In genomic region chr14:61527325-61528100, GRCh38 we compare ENCODE assay signal across 9 cellular contexts.
DNase-seq lines count a peak whose midpoint lies in the region; ATAC-seq, FAIRE-seq and TF ChIP-seq lines count a peak whose summit lies in the region.
"Had no signal": no experiment of that assay in that cellular context is flagged by ENCODE, and none has a peak within 500 bp of the region (broad histone marks: within the 10 kb centered on the region; RNA-seq: fewer than 3 reads in every experiment).

No MANE protein-coding gene starts in this region.

- TF ChIP-seq RAD21 in A549 (conservative IDR thresholded peaks at IDR 0.05 in 1 of 2, IDR thresholded peaks at IDR 0.05 in 1 of 2): no peak

- POLR2A ChIA-PET in A549 (lab: Yijun Ruan, JAX): interaction anchor here (0.6 to 1.0 kb wide), 3 partner anchors 10 to 31 kb away, joined by 3 to 5 read pairs (median 3); no protein-coding TSS in a partner anchor
- POLR2A ChIA-PET in HEK293 (lab: Yijun Ruan, JAX): interaction anchor here (1.0 kb wide), 1 partner anchor 168 kb away, joined by 3 read pairs; the partner anchor contains the start of gene HIF1A

- no peaks in the 10 kb centered on the region for H3K9me3 ChIP-seq in A549
- H3K9me3 ChIP-seq in HEK293 (ENCODE audit: control insufficient read depth, insufficient read depth, low read depth, low read length): no peaks in the 10 kb centered on the region
- no peaks in the 10 kb centered on the region for H3K9me3 ChIP-seq in body of pancreas

- WGBS in A549 (ENCODE audit: missing lambda C conversion rate): 27% methylated on average over 10 of the region's 10 CpGs
- 26 to 29% methylated on average over 10 of the region's 10 CpGs for WGBS in body of pancreas, 2 donors
- no CpG with 5 or more reads among the region's 10 CpGs for WGBS in mesendoderm (ENCODE audit: extremely low coverage, insufficient coverage, low lambda C conversion rate)

- no peak overlapping the region for H2BK5ac ChIP-seq in mesendoderm (ENCODE audit: low read length)

- H3K4me3 ChIP-seq in A549 (no peak overlapping the region), HEK293 (ENCODE audit: low read depth, low read length) (no peak overlapping the region), body of pancreas (no peak overlapping the region), mesendoderm (ENCODE audit: low read length) (no peak overlapping the region)

- H3K4me1 ChIP-seq in A549 (peaks cover 78% of the 10 kb centered on the region), HEK293 (ENCODE audit: control insufficient read depth, insufficient read depth, low read length) (peaks cover 8% of the 10 kb centered on the region; the same call in 1 of the 2 replicates), body of pancreas (peaks cover 90% of the 10 kb centered on the region), mesendoderm (ENCODE audit: control insufficient read depth, low read depth, low read length) (no peaks in the 10 kb centered on the region)

- TF ChIP-seq CTCF in A549 (IDR thresholded peaks at IDR 0.05) (no peak), HEK293 (tag by site-specific recombination; IDR thresholded peaks at IDR 0.05) (no peak), body of pancreas (IDR thresholded peaks at IDR 0.05) (peak in 1 of 7 experiments; percentile 12)

- no peak overlapping the region for H3K23ac ChIP-seq in mesendoderm (ENCODE audit: low read length)

- no peak overlapping the region for H4K5ac ChIP-seq in mesendoderm (ENCODE audit: low read length)

- H2AK5ac ChIP-seq in mesendoderm (ENCODE audit: low read length): no peak overlapping the region

- H2BK15ac ChIP-seq in mesendoderm (replicated peaks; ENCODE audit: low read depth): no peak overlapping the region

- H3K18ac ChIP-seq in mesendoderm (ENCODE audit: low read length): no peak overlapping the region

- no peak overlapping the region for H4K8ac ChIP-seq in mesendoderm (ENCODE audit: low read depth, low read length)

- H3K79me1 ChIP-seq in mesendoderm (ENCODE audit: low read length): no peaks in the 10 kb centered on the region

- intact Hi-C loops in body of pancreas (cut with DNase I): no loop called here

- H3K4me2 ChIP-seq in A549: peak overlapping the region; percentile 74
- H3K4me2 ChIP-seq in mesendoderm (ENCODE audit: low read length): no peak overlapping the region
- H3K4me2 ChIP-seq: KMS-11 had no signal

- no peaks in the 10 kb centered on the region for H3K27me3 ChIP-seq in body of pancreas
- H3K27me3 ChIP-seq in mesendoderm (ENCODE audit: insufficient read depth, low read length, poor library complexity): no peaks in the 10 kb centered on the region

- no peak overlapping the region for H3K9ac ChIP-seq in mesendoderm (ENCODE audit: low read length)
- H3K9ac ChIP-seq: KMS-11 had no signal

- no peak overlapping the region for H3K4ac ChIP-seq in mesendoderm (ENCODE audit: low read depth, low read length)

- no peak for FAIRE-seq in A549 (lab: Jason Lieb, UNC)

- TF ChIP-seq POLR2A in A549 (IDR thresholded peaks at IDR 0.05; ENCODE audit: low read length) (no peak), body of pancreas (IDR thresholded peaks at IDR 0.05) (no peak)

- CTCF ChIA-PET in A549 (lab: Yijun Ruan, JAX) (interaction anchor here (0.7 to 1.6 kb wide), 3 partner anchors 14 to 32 kb away, joined by 3 to 5 read pairs (median 4); no protein-coding TSS in a partner anchor), HEK293 (lab: Yijun Ruan, JAX) (interaction anchor here (1.0 kb wide), 1 partner anchor 8 kb away, joined by 3 read pairs; no protein-coding TSS in a partner anchor)

- no peaks in the 10 kb centered on the region for H3K79me2 ChIP-seq in mesendoderm (ENCODE audit: control insufficient read depth, insufficient read depth, low read length)

- no peak for TF ChIP-seq EP300 in A549 (IDR thresholded peaks at IDR 0.05)

- H3K56ac ChIP-seq in mesendoderm (ENCODE audit: low read length): no peak overlapping the region

- DNase-seq in A549 (ENCODE audit: low read depth in 1 of 2, low spot score in 1 of 2) (peak; percentile 50 to 68), body of pancreas (peak in 3 of 4 donors; percentile 42 to 69 (median 59)), mesendoderm (peak; percentile 43), NOMO-1 treated with dmso at 0.1 percent for 144 hours (lab: John Stamatoyannopoulos, UW; ENCODE audit: unreplicated experiment) (no peak), NCI-H2081 treated with DMSO at 0.1 percent for 48 hours (lab: John Stamatoyannopoulos, UW) (no peak)
- DNase-seq in NK-92 treated with Interleukin-12 subunit alpha and Interleukin-12 subunit beta, amount 100 ng/mL, for 24 hours (lab: John Stamatoyannopoulos, UW): no peak

- peak overlapping the region; percentile 91 to 92 for H3K27ac ChIP-seq in A549
- no peak overlapping the region for H3K27ac ChIP-seq in HEK293 (ENCODE audit: extremely low read depth, low read depth, low read length)
- peak overlapping the region; percentile 93 to 98 (median 98) for H3K27ac ChIP-seq in body of pancreas
- H3K27ac ChIP-seq in mesendoderm (ENCODE audit: low read depth, low read length): no peak overlapping the region
- H3K27ac ChIP-seq: KMS-11 had no signal

- H3K36me3 ChIP-seq in HEK293 (ENCODE audit: control insufficient read depth in 2 of 2, insufficient read depth in 1 of 2, low read length in 2 of 2) (peaks cover 0 to 7% of the 10 kb centered on the region in 2 experiments; a peak in 1 of 3 replicates), body of pancreas (replicated peaks in 1 of 2; ENCODE audit: insufficient read depth in 1 of 2, low read depth in 2 of 2) (no peaks in the 10 kb centered on the region), mesendoderm (ENCODE audit: control insufficient read depth, insufficient read depth, low read length) (no peaks in the 10 kb centered on the region)

- ATAC-seq in A549 (peak; percentile 64 to 76), body of pancreas (peak; percentile 13), GM18498 (IDR thresholded peaks at IDR 0.05; ENCODE audit: unreplicated experiment) (no peak)

- H2BK120ac ChIP-seq in mesendoderm (ENCODE audit: low read depth, low read length): no peak overlapping the region

TF ChIP-seq in A549, 52 proteins besides CTCF, POLR2A, EP300 and RAD21:
- TF ChIP-seq MAFK (IDR thresholded peaks at IDR 0.05; ENCODE audit: partially characterized antibody) (peak; percentile 30), FOXS1 (CRISPR knock-in tag; IDR thresholded peaks at IDR 0.05) (no peak), FOSL2 (IDR thresholded peaks at IDR 0.05) (peak; percentile 22; the same call in 1 of the 2 replicates), FOSL2 (CRISPR knock-in tag; IDR thresholded peaks at IDR 0.05) (peak; percentile 66), HOXB13 (CRISPR knock-in tag; IDR thresholded peaks at IDR 0.05; ENCODE audit: low read depth) (peak; percentile 33; the same call in 1 of the 2 replicates)

TF ChIP-seq in HEK293, 187 proteins besides CTCF, POLR2A, EP300 and RAD21:
- TF ChIP-seq ZNF664 (tag by site-specific recombination; IDR thresholded peaks at IDR 0.05) (no peak), ZBTB17 (tag by site-specific recombination; IDR thresholded peaks at IDR 0.05) (0 out of 2 replicates have a peak, but pooled peaks have one; percentile 32)

Comparison
In these comparisons a context has a peak if more than half of its experiments do, and no peak if none do; other contexts are left out.
1. DNase-seq: peak in A549 (2 of 2), body of pancreas (3 of 4) and mesendoderm (single experiment); none in NOMO-1 treated with dmso at 0.1 percent for 144 hours (single experiment), NK-92 treated with Interleukin-12 subunit alpha and Interleukin-12 subunit beta, amount 100 ng/mL, for 24 hours (single experiment) and NCI-H2081 treated with DMSO at 0.1 percent for 48 hours (single experiment).
2. H3K27ac ChIP-seq: peak in A549 (2 of 2) and body of pancreas (4 of 4); none in HEK293 (single experiment) and mesendoderm (single experiment).